Comparison of ENCODE assay signal across 10 cellular contexts in genomic region chr9:36575411-36575882, GRCh38. TPM values are rescaled to one million over a fixed set of nuclear protein-coding genes. Genes with fewer than 3 reads are reported as not detected.
DNase-seq lines count a peak whose midpoint lies in the region; ATAC-seq and TF ChIP-seq lines count a peak whose summit lies in the region.
"Had no signal": no experiment of that assay in that cellular context is flagged by ENCODE, and none has a peak within 500 bp of the region (broad histone marks: within the 10 kb centered on the region; RNA-seq: fewer than 3 reads in every experiment).

No MANE protein-coding gene starts in this region.

- no peaks in the 10 kb centered on the region; the same call in 1 of the 2 replicates for H3K36me3 ChIP-seq in BE2C
- H3K36me3 ChIP-seq in HEK293 (ENCODE audit: control insufficient read depth in 2 of 2, insufficient read depth in 1 of 2, low read length in 2 of 2): peaks cover 8 to 10% of the 10 kb centered on the region in 2 experiments; a peak in 2 of 3 replicates
- peaks cover 0 to 3% (median 0%) of the 10 kb centered on the region in 9 donors for H3K36me3 ChIP-seq in heart right ventricle

- DNase-seq in BE2C: no peak
- DNase-seq in WTC11 (ENCODE audit: low spot score): no peak
- peak in 1 of 2 donors; percentile 56 for DNase-seq in foreskin fibroblast
- DNase-seq in NCI-H2171 treated with DMSO at 0.1 percent for 48 hours (lab: John Stamatoyannopoulos, UW): no peak
- DNase-seq in heart right ventricle: no peak
- no peak for DNase-seq in GDM1 (lab: John Stamatoyannopoulos, UW)
- DNase-seq: left ventricle myocardium superior, NCI-H510A had no signal

- H3K27me3 ChIP-seq in BE2C (no peaks in the 10 kb centered on the region), heart right ventricle (no peaks in the 10 kb centered on the region)

- no peaks in the 10 kb centered on the region for H3K4me1 ChIP-seq in BE2C
- H3K4me1 ChIP-seq in HEK293 (ENCODE audit: control insufficient read depth, insufficient read depth, low read length): peaks cover 6% of the 10 kb centered on the region; the same call in 1 of the 2 replicates
- H3K4me1 ChIP-seq in heart right ventricle: peaks cover 0 to 17% (median 12%) of the 10 kb centered on the region in 9 donors

- H3K9me3 Mint-ChIP-seq in WTC11: no peaks in the 10 kb centered on the region

- H3K9me3 ChIP-seq in BE2C (no peaks in the 10 kb centered on the region), HEK293 (ENCODE audit: control insufficient read depth, insufficient read depth, low read depth, low read length) (no peaks in the 10 kb centered on the region), heart right ventricle (no peaks in the 10 kb centered on the region)

- TF ChIP-seq CTCF in BE2C (IDR thresholded peaks at IDR 0.05; ENCODE audit: low read depth, low read length) (no peak), HEK293 (tag by site-specific recombination; IDR thresholded peaks at IDR 0.05) (no peak), WTC11 (IDR thresholded peaks at IDR 0.05) (no peak), foreskin fibroblast (IDR thresholded peaks at IDR 0.05; ENCODE audit: low read depth, low read length) (no peak), heart right ventricle (IDR thresholded peaks at IDR 0.05) (no peak)

- H3K4me3 ChIP-seq in BE2C (ENCODE audit: low read depth, low read length) (0 out of 2 replicates have a peak overlapping the region, but pooled peaks have one; percentile 0), HEK293 (ENCODE audit: low read depth, low read length) (no peak overlapping the region), foreskin fibroblast (ENCODE audit: low read depth in 1 of 2, low read length in 2 of 2) (peak overlapping the region; percentile 1 to 16), heart right ventricle (no peak overlapping the region)

- H3K36me3 Mint-ChIP-seq in WTC11: peaks cover 2% of the 10 kb centered on the region; the same call in 1 of the 2 replicates

- ATAC-seq in WTC11: no peak
- ATAC-seq in heart right ventricle: no peak
- no peak for ATAC-seq in HG03095 (IDR thresholded peaks at IDR 0.05; ENCODE audit: unreplicated experiment)
- ATAC-seq: left ventricle myocardium superior had no signal

- peak overlapping the region; percentile 18; the same call in 1 of the 2 replicates for H3K4me3 Mint-ChIP-seq in WTC11

- 65 to 69% methylated on average over 2 of the region's 2 CpGs for WGBS in heart right ventricle, 2 donors

- H3K4me1 Mint-ChIP-seq in WTC11: peaks cover 18% of the 10 kb centered on the region

- peak overlapping the region; percentile 62 for H3K27ac Mint-ChIP-seq in WTC11

- peak overlapping the region; percentile 35; the same call in 1 of the 2 replicates for H3K27ac ChIP-seq in HEK293 (ENCODE audit: extremely low read depth, low read depth, low read length)
- no peak overlapping the region for H3K27ac ChIP-seq in heart right ventricle

- H3K27me3 Mint-ChIP-seq in WTC11 (ENCODE audit: low read depth): peaks cover 5% of the 10 kb centered on the region

- CTCF ChIA-PET in HEK293 (lab: Yijun Ruan, JAX) (no interaction called here), WTC11 (lab: Charles Lee) (no interaction called here)

- POLR2A ChIA-PET in HEK293 (lab: Yijun Ruan, JAX): interaction anchor here (0.8 kb wide), 1 partner anchor 168 kb away, joined by 3 read pairs; no protein-coding TSS in a partner anchor
- POLR2A ChIA-PET in WTC11 (lab: Charles Lee): no interaction called here

- intact Hi-C loops in heart right ventricle (cut with DNase I): loop anchor here in 1 of 10 donors (5.0 kb wide), 1 partner anchor 1818 kb away; no protein-coding TSS in a partner anchor

TF ChIP-seq in HEK293, 187 proteins besides CTCF, POLR2A, EP300 and RAD21 (continues in another document):
- TF ChIP-seq ZBTB1 (tag by site-specific recombination; IDR thresholded peaks at IDR 0.05) (no peak), ZNF670 (tag by site-specific recombination; IDR thresholded peaks at IDR 0.05; ENCODE audit: low read depth) (no peak), ZFP37 (tag by site-specific recombination; IDR thresholded peaks at IDR 0.05) (no peak), ZNF2 (tag by site-specific recombination; IDR thresholded peaks at IDR 0.05) (no peak), ZNF121 (tag by site-specific recombination; IDR thresholded peaks at IDR 0.05) (no peak), ZBTB48 (tag by site-specific recombination; IDR thresholded peaks at IDR 0.05) (no peak), TRIM28 (IDR thresholded peaks at IDR 0.05; ENCODE audit: borderline replicate concordance, low read length) (no peak), ZNF324 (tag by site-specific recombination; IDR thresholded peaks at IDR 0.05) (no peak), OSR2 (tag by site-specific recombination; IDR thresholded peaks at IDR 0.05) (peak; percentile 70), KLF16 (tag by site-specific recombination; IDR thresholded peaks at IDR 0.05) (no peak), ZNF830 (tag by site-specific recombination; IDR thresholded peaks at IDR 0.05; ENCODE audit: low read depth) (no peak)

TF ChIP-seq in WTC11, 78 proteins besides CTCF, POLR2A, EP300 and RAD21 (continues in another document):
- TF ChIP-seq ZNF532 (CRISPR knock-in tag; IDR thresholded peaks at IDR 0.05; ENCODE audit: borderline replicate concordance): no peak
- TF ChIP-seq GABPB1 (CRISPR knock-in tag; IDR thresholded peaks at IDR 0.05): no peak
- no peak for TF ChIP-seq ZBTB21 (CRISPR knock-in tag; IDR thresholded peaks at IDR 0.05; ENCODE audit: borderline replicate concordance)
- no peak for TF ChIP-seq NFATC4 (CRISPR knock-in tag; IDR thresholded peaks at IDR 0.05)
- no peak for TF ChIP-seq ARID4B (CRISPR knock-in tag; IDR thresholded peaks at IDR 0.05; ENCODE audit: borderline replicate concordance)
- no peak for TF ChIP-seq NR3C1 (CRISPR knock-in tag; conservative IDR thresholded peaks at IDR 0.05; ENCODE audit: low read depth)

RNA-seq across cellular contexts. Expression of gene MELK, which starts 2.8 kb away (rescaled TPM):
- polyA plus RNA-seq in BE2C (2012; ENCODE audit: insufficient read depth, insufficient read length, low read depth): 3.2 TPM
- 44.6 to 53.2 TPM (median 45.7 TPM) in 3 replicates for total RNA-seq in WTC11 (2021)
- total RNA-seq in heart right ventricle: 1 to 10 TPM in 2 of 10 donors, under 1 TPM in 4, not detected in 4; 0.16 to 3.1 (median 0.48) TPM
- under 1 TPM; 0.15 to 0.17 TPM for polyA plus RNA-seq in heart right ventricle

Comparison
In these comparisons a context has a peak if more than half of its experiments do, and no peak if none do; other contexts are left out.
1. H3K4me3 ChIP-seq: peak in BE2C (single experiment) and foreskin fibroblast (2 of 2); none in HEK293 (single experiment) and heart right ventricle (0 of 10).
2. RNA of gene MELK, which starts 2.8 kb away (total RNA-seq): 44.6 to 53.2 TPM in WTC11; 0.16 to 3.1 TPM in heart right ventricle; every median in the first group is over 10 times any median in the second.